Comparison of ENCODE assay signal across 8 cellular contexts in genomic region chr18:63422087-63422861, GRCh38.
A peak's percentile ranks its signal among the peaks of the same experiment; 100 is the strongest.
DNase-seq lines count a peak whose midpoint lies in the region; ATAC-seq and FAIRE-seq lines count a peak whose summit lies in the region.

Gene VPS4B, minus strand, starts transcription at chr18:63422476. Its CDS starts 217 bp downstream, at chr18:63422259.

- FAIRE-seq in HTR-8/SVneo (lab: Jason Lieb, UNC): peak; percentile 87

- DNase-seq in COR-L47 (lab: John Stamatoyannopoulos, UW): peak; percentile 100
- peak; percentile 85 for DNase-seq in HTR-8/SVneo (ENCODE audit: insufficient read length, low spot score)
- peak; percentile 100 for DNase-seq in NOMO-1 treated with dmso at 0.1 percent for 144 hours (lab: John Stamatoyannopoulos, UW; ENCODE audit: unreplicated experiment)
- peak; percentile 95 to 99 (median 98) for DNase-seq in activated CD8-positive, alpha-beta memory T cell treated with anti-CD3 and anti-CD28 coated beads for 48 hours (ENCODE audit: low read depth in 2 of 3, low spot score in 2 of 3)
- DNase-seq in effector memory CD8-positive, alpha-beta T cell: peak; percentile 99
- peak; percentile 100 for DNase-seq in medulla oblongata (ENCODE audit: extremely low spot score)
- DNase-seq in stimulated activated CD8-positive, alpha-beta memory T cell treated with anti-CD3 and anti-CD28 coated beads, Interleukin-12 subunit alpha, Interleukin-12 subunit beta, amount 100 ng/mL, for 1 hour (ENCODE audit: low read depth): peak; percentile 99

- peaks cover 38% of the 10 kb centered on the region for H3K36me3 Mint-ChIP-seq in effector memory CD8-positive, alpha-beta T cell (ENCODE audit: insufficient read depth)

- peak; percentile 96 for ATAC-seq in GM21367 (IDR thresholded peaks at IDR 0.05; ENCODE audit: unreplicated experiment)
- peak; percentile 94 for ATAC-seq in effector memory CD8-positive, alpha-beta T cell (replicated peaks)

- H3K4me3 Mint-ChIP-seq in effector memory CD8-positive, alpha-beta T cell: peak within 1 kb of the TSS; percentile 94 to 97

- no peaks in the 10 kb centered on the region for H3K9me3 Mint-ChIP-seq in effector memory CD8-positive, alpha-beta T cell

- peak within 1 kb of the TSS; percentile 98 for H3K27ac Mint-ChIP-seq in effector memory CD8-positive, alpha-beta T cell

- H3K27me3 Mint-ChIP-seq in effector memory CD8-positive, alpha-beta T cell: peaks cover 16 to 17% of the 10 kb centered on the region in 2 donors

- peaks cover 22 to 37% of the 10 kb centered on the region in 2 donors for H3K4me1 Mint-ChIP-seq in effector memory CD8-positive, alpha-beta T cell (ENCODE audit: low read depth in 2 of 2)

Comparison
In these comparisons a context has a peak if more than half of its experiments do, and no peak if none do; other contexts are left out.
1. Peak in every context shown above with its lines: DNase-seq and ATAC-seq.